Comparison of ENCODE assay signal across 8 cellular contexts in the genomic region with DNA sequence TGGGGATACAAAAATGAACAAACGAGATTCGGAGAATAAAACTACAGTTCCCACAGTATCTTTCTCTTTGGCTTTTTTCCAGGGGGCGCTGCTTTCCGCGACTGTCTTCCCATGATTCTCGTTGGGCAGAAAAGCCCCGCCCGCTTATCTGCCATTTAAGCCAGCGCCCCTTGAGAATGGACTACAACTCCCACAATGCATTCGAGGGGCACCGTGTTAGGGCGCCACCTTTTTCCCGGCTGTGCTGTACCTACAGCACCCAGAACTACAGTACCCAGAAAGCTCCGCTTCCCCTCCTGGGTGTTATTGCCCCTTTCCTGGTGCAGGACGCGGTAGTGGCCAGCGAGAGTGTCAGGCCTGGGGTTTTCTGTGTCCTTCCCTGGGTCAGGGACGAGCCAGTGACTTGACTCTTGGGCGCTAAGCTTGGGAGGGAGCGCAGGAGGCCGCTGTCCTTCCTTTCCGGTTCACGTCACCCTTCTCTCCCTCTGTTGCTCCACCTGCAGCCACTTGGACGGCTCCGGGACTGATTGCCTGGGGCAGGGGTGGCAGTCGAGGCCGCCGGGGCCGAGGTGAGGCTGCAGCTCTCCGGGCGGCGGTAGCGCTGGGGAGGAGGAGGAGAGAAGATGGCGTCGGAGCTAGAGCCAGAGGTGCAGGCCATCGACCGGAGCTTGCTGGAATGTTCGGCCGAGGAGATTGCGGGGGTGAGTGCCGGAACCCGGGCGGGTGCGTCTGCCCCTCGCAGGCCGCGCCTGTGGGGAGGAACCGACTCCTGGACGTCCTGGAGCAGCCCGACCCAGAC. TPM values are rescaled to one million over a fixed set of nuclear protein-coding genes. Genes with fewer than 3 reads are reported as not detected.
DNase-seq lines count a peak whose midpoint lies in the region; ATAC-seq and TF ChIP-seq lines count a peak whose summit lies in the region.

TSS of gene UBR2 (plus strand) at position 333 of the 799 bp plus-strand sequence. CDS start at position 624, 291 bp downstream.

- H3K36me3 ChIP-seq in Panc1 (ENCODE audit: control insufficient read depth, insufficient read depth, low read length) (no peaks in the 10 kb centered on the region; the same call in 1 of the 2 replicates), esophagus (ENCODE audit: control insufficient read depth in 2 of 2, insufficient read depth in 2 of 2, low read length in 1 of 2) (no peaks in the 10 kb centered on the region), mucosa of stomach (ENCODE audit: control insufficient read depth, insufficient read depth, low read length) (no peaks in the 10 kb centered on the region)

- in situ Hi-C loops in Panc1 (cut with HindIII; ENCODE audit: low pct_unique_long_range_greater_than_20kb, low sequenced_read_pairs) = no loop called here

- H3K4me3 Mint-ChIP-seq in activated T-cell treated with anti-CD3 and anti-CD28 coated beads, Interleukin-2, amount 50 U/mL, for 4 hours = peak within 1 kb of the TSS; percentile 100

- POLR2A ChIA-PET in Panc1 (lab: Charles Lee) = interaction anchor here (0.5 to 1.0 kb wide), 5 partner anchors 8 to 215 kb away, joined by 3 to 20 read pairs (median 3); no protein-coding TSS in a partner anchor

- H3K9me3 ChIP-seq in Panc1 (ENCODE audit: control insufficient read depth, insufficient read depth, low read depth, low read length) (no peaks in the 10 kb centered on the region), esophagus (ENCODE audit: control insufficient read depth in 2 of 2, insufficient read depth in 1 of 2, low read depth in 1 of 2, low read length in 1 of 2) (no peaks in the 10 kb centered on the region), mucosa of stomach (ENCODE audit: control insufficient read depth, low read length) (no peaks in the 10 kb centered on the region)

- H3K9me3 Mint-ChIP-seq in activated T-cell treated with anti-CD3 and anti-CD28 coated beads, Interleukin-2, amount 50 U/mL, for 4 hours = no peaks in the 10 kb centered on the region

- peak; percentile 53 for TF ChIP-seq CTCF in Panc1 (IDR thresholded peaks at IDR 0.05)

- peak within 1 kb of the TSS; percentile 63 to 85 for H3K4me3 ChIP-seq in Panc1 (ENCODE audit: low read depth in 2 of 2, low read length in 2 of 2)
- peak within 1 kb of the TSS; percentile 79 to 80 for H3K4me3 ChIP-seq in esophagus (ENCODE audit: low read depth in 1 of 2, low read length in 2 of 2)
- peak within 1 kb of the TSS; percentile 60 for H3K4me3 ChIP-seq in mucosa of stomach (ENCODE audit: low read length)

- no peaks in the 10 kb centered on the region for H3K27me3 Mint-ChIP-seq in activated T-cell treated with anti-CD3 and anti-CD28 coated beads, Interleukin-2, amount 50 U/mL, for 4 hours (ENCODE audit: low read depth)

- peaks cover 11% of the 10 kb centered on the region for H3K36me3 Mint-ChIP-seq in activated T-cell treated with anti-CD3 and anti-CD28 coated beads, Interleukin-2, amount 50 U/mL, for 4 hours (ENCODE audit: insufficient read depth)

- ATAC-seq in GM21723 (IDR thresholded peaks at IDR 0.05; ENCODE audit: unreplicated experiment) = peak; percentile 92
- ATAC-seq in Panc1 = peak; percentile 99
- peak; percentile 98 for ATAC-seq in activated T-cell treated with anti-CD3 and anti-CD28 coated beads, Interleukin-2, amount 50 U/mL, for 4 hours

- H3K4me1 Mint-ChIP-seq in activated T-cell treated with anti-CD3 and anti-CD28 coated beads, Interleukin-2, amount 50 U/mL, for 4 hours (ENCODE audit: low read depth) = peaks cover 28% of the 10 kb centered on the region

- peak within 1 kb of the TSS; percentile 84 for H3K9ac ChIP-seq in mucosa of stomach (ENCODE audit: low read length)

- WGBS in esophagus, 2 donors = 0 to 1% methylated on average over 50 of the region's 50 CpGs

- DNase-seq in DMS79 treated with DMSO at 0.1 percent for 48 hours (lab: John Stamatoyannopoulos, UW) = peak; percentile 99
- DNase-seq in KG1 (lab: John Stamatoyannopoulos, UW) = peak; percentile 98
- peak; percentile 94 for DNase-seq in Panc1 (ENCODE audit: low read depth, low spot score)
- DNase-seq in activated T-cell treated with anti-CD3 and anti-CD28 coated beads, Interleukin-2, amount 50 U/mL, for 4 hours = peak; percentile 89
- peak; percentile 73 to 84 for DNase-seq in stimulated activated CD8-positive, alpha-beta memory T cell treated with anti-CD3 and anti-CD28 coated beads, Interleukin-7, amount 100 ng/mL, for 1 hour (ENCODE audit: low read depth in 2 of 2)

- H3K27ac ChIP-seq in Panc1 (ENCODE audit: low read length) (peak within 1 kb of the TSS; percentile 92), esophagus (ENCODE audit: low read depth in 2 of 2, low read length in 1 of 2) (peak within 1 kb of the TSS; percentile 93 to 98)

- no TSS peak for BruUV-seq in Panc1 (replicated peaks; lab: Mats Ljungman, UMichigan)

- intact Hi-C loops in Panc1 (cut with micrococcal nuclease; ENCODE audit: unreplicated experiment) = no loop called here

- H3K4me1 ChIP-seq in Panc1 (ENCODE audit: control insufficient read depth, insufficient read depth, low read length) (peaks cover 11% of the 10 kb centered on the region), esophagus (ENCODE audit: control insufficient read depth in 2 of 2, insufficient read depth in 2 of 2, low read length in 1 of 2) (no peaks in the 10 kb centered on the region), mucosa of stomach (ENCODE audit: control insufficient read depth, insufficient read depth, low read length) (peaks cover 12% of the 10 kb centered on the region)

- H3K27me3 ChIP-seq in Panc1 (ENCODE audit: control insufficient read depth, insufficient read depth, low read length) (no peaks in the 10 kb centered on the region), esophagus (ENCODE audit: control insufficient read depth in 1 of 2, insufficient read depth in 2 of 2, low read length in 2 of 2) (no peaks in the 10 kb centered on the region), mucosa of stomach (ENCODE audit: control insufficient read depth, insufficient read depth, low read length) (no peaks in the 10 kb centered on the region)

- CTCF ChIA-PET in Panc1 (lab: Charles Lee) = interaction anchor here (0.5 to 1.5 kb wide), 2 partner anchors 16 to 190 kb away, joined by 3 to 5 read pairs; no protein-coding TSS in a partner anchor

RNA-seq across cellular contexts. Expression of gene UBR2, which starts in this region (rescaled TPM):
- 19.1 TPM for total RNA-seq in Panc1 (2021; ENCODE audit: unreplicated experiment)
- polyA plus RNA-seq in Panc1 (2012; ENCODE audit: insufficient read length) = 8.3 TPM
- 10 to 100 TPM; 16.8 to 21.3 (median 19.9) TPM for total RNA-seq in activated T-cell treated with anti-CD3 and anti-CD28 coated beads, Interleukin-2, amount 50 U/mL, for 4 hours
- 1 to 10 TPM; 5.5 to 7.7 TPM for polyA plus RNA-seq in esophagus

Comparison
In these comparisons a context has a peak if more than half of its experiments do, and no peak if none do; other contexts are left out.
1. Peak in every context shown above with its lines: DNase-seq, ATAC-seq, H3K4me3 ChIP-seq and H3K27ac ChIP-seq.